ENCODE assay signal across 12 cellular contexts in the genomic region with DNA sequence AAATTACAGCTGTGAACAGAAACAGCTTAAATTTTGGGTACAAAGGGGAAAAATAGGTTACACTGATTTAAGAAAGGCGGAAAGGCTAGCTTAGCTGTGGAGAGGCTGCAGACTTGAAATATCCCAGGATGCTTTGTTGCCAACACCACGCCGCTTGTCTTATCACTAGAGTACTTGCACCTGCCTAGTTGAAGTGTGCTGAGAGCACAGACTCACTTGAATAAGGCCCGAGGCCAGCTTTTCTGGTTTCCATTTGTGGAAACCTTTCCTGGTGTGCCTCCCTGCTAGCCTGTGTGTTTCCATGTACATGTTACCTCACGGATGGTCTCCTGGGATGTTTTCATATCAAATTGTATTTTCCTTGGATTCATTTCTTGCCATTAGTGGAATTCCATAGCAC. TPM values are rescaled to one million over a fixed set of nuclear protein-coding genes. Genes with fewer than 3 reads are reported as not detected.
DNase-seq lines count a peak whose midpoint lies in the region; TF ChIP-seq lines count a peak whose summit lies in the region.
"Had no signal": no experiment of that assay in that cellular context is flagged by ENCODE, and none has a peak within 500 bp of the region (broad histone marks: within the 10 kb centered on the region; RNA-seq: fewer than 3 reads in every experiment).

No MANE protein-coding gene starts in this region.

- CTCF ChIA-PET in HEK293T (lab: Yijun Ruan, JAX), result interaction anchor here (1.0 kb wide), 2 partner anchors 35 to 69 kb away, joined by 3 to 4 read pairs; no protein-coding TSS in a partner anchor

- POLR2A ChIA-PET in HEK293T (lab: Yijun Ruan, JAX), result interaction anchor here (1.5 to 1.6 kb wide), 2 partner anchors 17 to 315 kb away, joined by 4 to 6 read pairs; a partner anchor contains a TSS

- peak; percentile 97 for DNase-seq in DMS79 (lab: John Stamatoyannopoulos, UW)
- DNase-seq in NCI-H187 treated with DMSO at 0.1 percent for 48 hours (lab: John Stamatoyannopoulos, UW), result peak; percentile 69
- peak; percentile 61 for DNase-seq in SK-N-DZ (ENCODE audit: low spot score)
- DNase-seq in left kidney (ENCODE audit: low read depth, low spot score), result peak; percentile 68
- no peak for DNase-seq in HEK293T (ENCODE audit: extremely low spot score)
- no peak for DNase-seq in GOT3 (lab: John Stamatoyannopoulos, UW)
- no peak for DNase-seq in NCI-H1930 (lab: John Stamatoyannopoulos, UW)
- DNase-seq in LoVo (ENCODE audit: low spot score), result no peak
- DNase-seq: C1 segment of cervical spinal cord, foreskin keratinocyte, retina, tibial artery had no signal

TF ChIP-seq in HEK293T, 16 proteins besides CTCF, POLR2A, EP300 and RAD21:
- no peak for TF ChIP-seq BHLHE40 (IDR thresholded peaks at IDR 0.05; ENCODE audit: borderline replicate concordance)
- TF ChIP-seq CTBP1 (IDR thresholded peaks at IDR 0.05; ENCODE audit: borderline replicate concordance), result no peak
- TF ChIP-seq SUZ12 (IDR thresholded peaks at IDR 0.05), result no peak
- no peak for TF ChIP-seq TARDBP (IDR thresholded peaks at IDR 0.05)
- TF ChIP-seq, protein P1, sequence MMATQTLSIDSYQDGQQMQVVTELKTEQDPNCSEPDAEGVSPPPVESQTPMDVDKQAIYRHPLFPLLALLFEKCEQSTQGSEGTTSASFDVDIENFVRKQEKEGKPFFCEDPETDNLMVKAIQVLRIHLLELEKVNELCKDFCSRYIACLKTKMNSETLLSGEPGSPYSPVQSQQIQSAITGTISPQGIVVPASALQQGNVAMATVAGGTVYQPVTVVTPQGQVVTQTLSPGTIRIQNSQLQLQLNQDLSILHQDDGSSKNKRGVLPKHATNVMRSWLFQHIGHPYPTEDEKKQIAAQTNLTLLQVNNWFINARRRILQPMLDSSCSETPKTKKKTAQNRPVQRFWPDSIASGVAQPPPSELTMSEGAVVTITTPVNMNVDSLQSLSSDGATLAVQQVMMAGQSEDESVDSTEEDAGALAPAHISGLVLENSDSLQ (IDR thresholded peaks at IDR 0.05), result no peak
- TF ChIP-seq LEF1 (IDR thresholded peaks at IDR 0.05; ENCODE audit: borderline replicate concordance), result no peak

RNA-seq across cellular contexts. Expression of a gene that starts 3.2 kb away (rescaled TPM):
- 5.9 and 7.2 TPM in 2 replicates for polyA plus RNA-seq in SK-N-DZ (2014; cell fraction: cytosol; rRNA removed)
- 4.8 and 6.3 TPM in 2 replicates for polyA plus RNA-seq in SK-N-DZ (2014; cell fraction: nucleus; rRNA removed)

Comparison
In these comparisons a context has a peak if more than half of its experiments do, and no peak if none do; other contexts are left out.
1. DNase-seq: peak in DMS79 (single experiment), NCI-H187 treated with DMSO at 0.1 percent for 48 hours (single experiment), SK-N-DZ (single experiment) and left kidney (single experiment); none in HEK293T (single experiment), GOT3 (single experiment), NCI-H1930 (0 of 2) and LoVo (single experiment).